Comparison of ENCODE assay signal across 25 cellular contexts in genomic region chr2:178286636-178287035, GRCh38.
"Had no signal": no experiment of that assay in that cellular context is flagged by ENCODE, and none has a peak within 500 bp of the region (broad histone marks: within the 10 kb centered on the region; RNA-seq: fewer than 3 reads in every experiment).

No MANE protein-coding gene starts in this region.

- H3K4me1 ChIP-seq: right lobe of liver, uterus had no signal

- ATAC-seq: natural killer cell; right lobe of liver; stimulated activated memory B cell treated with anti-CD40 and anti-IgM and Interleukin-4, amounts not matched to agents 10 μg/mL and 1 μg/mL and 100 μg/mL, for 72 hours; stimulated activated naive CD8-positive, alpha-beta T cell treated with anti-CD3 and anti-CD28 coated beads, Interleukin-15, amount 100 ng/mL, for 72 hours had no signal

- H3K9me3 ChIP-seq: left ventricle myocardium inferior, neutrophil, ovary, right atrium auricular region, right lobe of liver, tibial nerve, uterus had no signal

- H2AFZ ChIP-seq: hepatocyte, neural progenitor cell had no signal

- H3K79me2 ChIP-seq: hepatocyte had no signal

- DNase-seq: islet precursor cell; left ventricle myocardium inferior; mesendoderm; naive B cell; natural killer cell; nephron progenitor cell; occipital lobe; ovary; right lobe of liver; stimulated activated CD4-positive, alpha-beta T cell treated with anti-CD3 and anti-CD28 coated beads, Interleukin-1b, Interleukin-23, amount 100 ng/mL, for 48 hours; stimulated activated CD4-positive, alpha-beta T cell treated with anti-CD3 and anti-CD28 coated beads, Interleukin-2, amount 100 ng/mL, for 48 hours; stimulated activated CD4-positive, alpha-beta T cell treated with anti-CD3 and anti-CD28 coated beads, Interleukin-4, amount 100 ng/mL, for 4 hours; stimulated activated CD8-positive, alpha-beta memory T cell treated with anti-CD3 and anti-CD28 coated beads, Interleukin-4, amount 100 ng/mL, for 48 hours; stimulated activated naive CD4-positive, alpha-beta T cell treated with Interleukin-2 at 50 U/mL for 16 hours; stimulated activated naive CD8-positive, alpha-beta T cell treated with anti-CD3 and anti-CD28 coated beads, Interleukin-15, amount 100 ng/mL, for 72 hours; substantia nigra; uterus had no signal

- H3K4me3 ChIP-seq: hepatocyte, left ventricle myocardium inferior, lung, neural progenitor cell, ovary, right atrium auricular region, right lobe of liver, smooth muscle cell, tibial nerve, uterus had no signal

- H3K27me3 ChIP-seq: hepatocyte, neural progenitor cell, neutrophil, ovary, right atrium auricular region, right lobe of liver, tibial nerve, uterus had no signal

- H3K27ac ChIP-seq: hepatocyte, left ventricle myocardium inferior, neural progenitor cell, neutrophil, ovary, right atrium auricular region, right lobe of liver, tibial nerve, uterus had no signal

- H3K36me3 ChIP-seq: left ventricle myocardium inferior, neural progenitor cell, neutrophil, ovary, right atrium auricular region, right lobe of liver, tibial nerve, uterus had no signal

- H3K4me2 ChIP-seq: hepatocyte, neural progenitor cell, smooth muscle cell had no signal
